ENCODE assay signal across 15 cellular contexts in the genomic region with DNA sequence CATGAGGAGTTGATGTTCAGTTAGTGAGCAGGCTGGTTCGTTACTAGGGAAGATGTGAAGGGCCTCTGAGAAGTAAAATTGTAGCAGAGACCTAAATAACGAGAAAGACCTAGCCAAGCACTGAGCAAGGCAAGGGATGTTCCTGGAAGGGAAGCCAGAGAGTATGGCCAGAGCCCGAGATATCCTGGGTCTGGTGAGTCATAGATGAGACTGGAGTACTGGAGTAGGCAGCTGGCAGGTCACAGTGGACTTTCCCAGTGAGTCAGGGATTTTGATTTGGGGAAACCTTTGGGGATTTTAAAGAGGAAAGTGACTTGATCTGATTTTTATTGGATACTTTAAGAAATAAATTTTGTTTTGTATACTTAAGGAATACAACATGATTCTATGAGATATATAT.
DNase-seq lines count a peak whose midpoint lies in the region; ATAC-seq, FAIRE-seq and TF ChIP-seq lines count a peak whose summit lies in the region.
"Had no signal": no experiment of that assay in that cellular context is flagged by ENCODE, and none has a peak within 500 bp of the region (broad histone marks: within the 10 kb centered on the region; RNA-seq: fewer than 3 reads in every experiment).

No MANE protein-coding gene starts in this region.

- peak; percentile 36 for DNase-seq in Calu3
- peak; percentile 2 for DNase-seq in RPMI7951 (ENCODE audit: low read depth)
- peak; percentile 67 for DNase-seq in fibroblast of villous mesenchyme (ENCODE audit: low read depth)
- peak in 4 of 6 donors; percentile 20 to 51 (median 36) for DNase-seq in pancreas
- DNase-seq in activated CD8-positive, alpha-beta memory T cell treated with anti-CD3 and anti-CD28 coated beads, Interleukin-2, amount 50 U/mL, for 4 hours, result no peak
- no peak for DNase-seq in glutamatergic neuron
- no peak for DNase-seq in stimulated activated CD4-positive, alpha-beta T cell treated with anti-CD3 and anti-CD28 coated beads, Interleukin-12 subunit alpha, Interleukin-12 subunit beta, amount 100 ng/mL, for 4 hours
- no peak for DNase-seq in COLO668 (lab: John Stamatoyannopoulos, UW; ENCODE audit: unreplicated experiment)
- DNase-seq: activated CD4-positive, CD25-positive, alpha-beta regulatory T cell; effector memory CD4-positive, alpha-beta T cell; NCI-H2081 treated with DMSO at 0.1 percent for 48 hours; SHP77 had no signal

- no peak for FAIRE-seq in pancreas (lab: Jason Lieb, UNC)
- FAIRE-seq: D721Med, GM18507 had no signal

- TF ChIP-seq CTCF in Calu3 (IDR thresholded peaks at IDR 0.05; ENCODE audit: unreplicated experiment) (no peak), fibroblast of villous mesenchyme (IDR thresholded peaks at IDR 0.05; ENCODE audit: insufficient read depth, low read depth, low read length) (no peak), pancreas (IDR thresholded peaks at IDR 0.05) (no peak), glutamatergic neuron (IDR thresholded peaks at IDR 0.05; ENCODE audit: partially characterized antibody, unreplicated experiment) (no peak)

- H3K9me3 Mint-ChIP-seq in Calu3 (ENCODE audit: low read depth, unreplicated experiment) (no peaks in the 10 kb centered on the region), glutamatergic neuron (ENCODE audit: unreplicated experiment) (no peaks in the 10 kb centered on the region)

- H3K36me3 Mint-ChIP-seq in Calu3 (ENCODE audit: insufficient read depth, unreplicated experiment), result no peaks in the 10 kb centered on the region
- no peaks in the 10 kb centered on the region for H3K36me3 Mint-ChIP-seq in glutamatergic neuron (ENCODE audit: unreplicated experiment)

- H3K4me3 Mint-ChIP-seq in Calu3 (ENCODE audit: low read depth, unreplicated experiment) (peak overlapping the region; percentile 37), glutamatergic neuron (ENCODE audit: unreplicated experiment) (no peak overlapping the region)
- H3K4me3 Mint-ChIP-seq: IgD-negative memory B cell had no signal

- H3K4me1 Mint-ChIP-seq in Calu3 (ENCODE audit: low read depth, unreplicated experiment), result peaks cover 21% of the 10 kb centered on the region
- H3K4me1 Mint-ChIP-seq in glutamatergic neuron (ENCODE audit: low read depth, unreplicated experiment), result peaks cover 3% of the 10 kb centered on the region

- intact Hi-C loops in Calu3 (cut with micrococcal nuclease; ENCODE audit: unreplicated experiment) (no loop called here), pancreas (cut with DNase I) (no loop called here)

- H3K27me3 Mint-ChIP-seq in Calu3 (ENCODE audit: unreplicated experiment), result no peaks in the 10 kb centered on the region
- H3K27me3 Mint-ChIP-seq in glutamatergic neuron (ENCODE audit: unreplicated experiment), result no peaks in the 10 kb centered on the region
- H3K27me3 Mint-ChIP-seq: IgD-negative memory B cell had no signal

- H3K4me3 ChIP-seq in fibroblast of villous mesenchyme (ENCODE audit: low read depth, low read length), result no peak overlapping the region
- H3K4me3 ChIP-seq in pancreas, result no peak overlapping the region

- H3K27me3 ChIP-seq in pancreas, result no peaks in the 10 kb centered on the region

- 57 to 60% methylated on average over 3 of the region's 3 CpGs for WGBS in pancreas, 2 donors

- CTCF ChIA-PET in Calu3 (lab: Charles Lee), result interaction anchor here (0.8 kb wide), 1 partner anchor 1817 kb away, joined by 3 read pairs; no protein-coding TSS in a partner anchor

- peak; percentile 89 to 97 (median 92) for ATAC-seq in pancreas

- BruUV-seq in Calu3 (replicated peaks; lab: Mats Ljungman, UMichigan), result no TSS peak

- peaks cover 6 to 13% (median 7%) of the 10 kb centered on the region in 3 donors for H3K4me1 ChIP-seq in pancreas

- H3K27ac Mint-ChIP-seq in Calu3 (ENCODE audit: unreplicated experiment) (no peak overlapping the region), glutamatergic neuron (ENCODE audit: unreplicated experiment) (no peak overlapping the region)
- H3K27ac Mint-ChIP-seq: IgD-negative memory B cell had no signal

- H3K36me3 ChIP-seq in pancreas, result no peaks in the 10 kb centered on the region

- no peak overlapping the region for H3K27ac ChIP-seq in pancreas

- no peaks in the 10 kb centered on the region for H3K9me3 ChIP-seq in pancreas

Comparison
In these comparisons a context has a peak if more than half of its experiments do, and no peak if none do; other contexts are left out.
1. DNase-seq: peak in Calu3 (single experiment), RPMI7951 (single experiment), fibroblast of villous mesenchyme (single experiment) and pancreas (4 of 6); none in activated CD8-positive, alpha-beta memory T cell treated with anti-CD3 and anti-CD28 coated beads, Interleukin-2, amount 50 U/mL, for 4 hours (single experiment), glutamatergic neuron (single experiment), stimulated activated CD4-positive, alpha-beta T cell treated with anti-CD3 and anti-CD28 coated beads, Interleukin-12 subunit alpha, Interleukin-12 subunit beta, amount 100 ng/mL, for 4 hours (single experiment) and COLO668 (single experiment).